In genomic region chr6:126172151-126172550, GRCh38 we compare ENCODE assay signal across 15 cellular contexts.
DNase-seq lines count a peak whose midpoint lies in the region; ATAC-seq and TF ChIP-seq lines count a peak whose summit lies in the region.
"Had no signal": no experiment of that assay in that cellular context is flagged by ENCODE, and none has a peak within 500 bp of the region (broad histone marks: within the 10 kb centered on the region; RNA-seq: fewer than 3 reads in every experiment).

No MANE protein-coding gene starts in this region.

- H3K27me3 Mint-ChIP-seq in HFFc6 (ENCODE audit: insufficient read depth), result peaks cover 2% of the 10 kb centered on the region
- H3K27me3 Mint-ChIP-seq: CD4-positive, alpha-beta memory T cell; IgD-negative memory B cell had no signal

- peak; percentile 88 to 97 for DNase-seq in NCI-H524 (lab: John Stamatoyannopoulos, UW)
- DNase-seq in NCI-H82 treated with DMSO at 0.1 percent for 48 hours (lab: John Stamatoyannopoulos, UW; ENCODE audit: unreplicated experiment), result peak; percentile 22
- DNase-seq in cerebellum (ENCODE audit: low spot score), result peak; percentile 40
- DNase-seq in left lobe of liver (ENCODE audit: low spot score), result no peak
- DNase-seq in NCI-H446 treated with DMSO at 0.1 percent for 48 hours (lab: John Stamatoyannopoulos, UW), result no peak
- DNase-seq in HFFc6, result no peak
- DNase-seq: BE2C; CD4-positive, alpha-beta memory T cell; COR-L47; DMS153; DMS79 treated with DMSO at 0.1 percent for 48 hours; GF-D8 had no signal

- no peak for TF ChIP-seq CTCF in HFFc6 (IDR thresholded peaks at IDR 0.05)

- H3K4me3 Mint-ChIP-seq in HFFc6, result no peak overlapping the region
- H3K4me3 Mint-ChIP-seq: CD4-positive, alpha-beta memory T cell; IgD-negative memory B cell had no signal

- no peak overlapping the region for H3K27ac Mint-ChIP-seq in HFFc6
- H3K27ac Mint-ChIP-seq: IgD-negative memory B cell had no signal

- peaks cover 8% of the 10 kb centered on the region; the same call in 1 of the 2 replicates for H3K4me1 Mint-ChIP-seq in HFFc6 (ENCODE audit: low read depth)

- H3K36me3 Mint-ChIP-seq in HFFc6 (ENCODE audit: low read depth), result no peaks in the 10 kb centered on the region

- no peak for ATAC-seq in left lobe of liver
- ATAC-seq: A549, HCT116 had no signal

- no peaks in the 10 kb centered on the region for H3K9me3 Mint-ChIP-seq in HFFc6

Comparison
In these comparisons a context has a peak if more than half of its experiments do, and no peak if none do; other contexts are left out.
1. DNase-seq: peak in NCI-H524 (2 of 2), NCI-H82 treated with DMSO at 0.1 percent for 48 hours (single experiment) and cerebellum (single experiment); none in left lobe of liver (single experiment), NCI-H446 treated with DMSO at 0.1 percent for 48 hours (single experiment) and HFFc6 (single experiment).